Comparison of ENCODE assay signal across 2 cellular contexts in genomic region chr22:20186183-20186870, GRCh38.
TF ChIP-seq lines count a peak whose summit lies in the region.

No MANE protein-coding gene starts in this region.

TF ChIP-seq in IMR-90, 13 proteins besides CTCF, POLR2A, EP300 and RAD21:
- TF ChIP-seq RFX5 (IDR thresholded peaks at IDR 0.05; ENCODE audit: low read depth, low read length) (no peak), CEBPB (IDR thresholded peaks at IDR 0.05; ENCODE audit: low read depth, low read length) (no peak), ELK1 (IDR thresholded peaks at IDR 0.05; ENCODE audit: borderline replicate concordance, low read depth, low read length) (no peak)

TF ChIP-seq in K562, 482 proteins besides CTCF, POLR2A, EP300 and RAD21 (continues in another document):
- TF ChIP-seq PREB (CRISPR knock-in tag; IDR thresholded peaks at IDR 0.05): no peak
- no peak for TF ChIP-seq ZNF609 (CRISPR knock-in tag; IDR thresholded peaks at IDR 0.05; ENCODE audit: borderline replicate concordance)
- TF ChIP-seq EGR1 (conservative IDR thresholded peaks at IDR 0.05): no peak
- no peak for TF ChIP-seq MTA2 (IDR thresholded peaks at IDR 0.05; ENCODE audit: low read depth)
- TF ChIP-seq ZNF146 (CRISPR knock-in tag; IDR thresholded peaks at IDR 0.05; ENCODE audit: unreplicated experiment): no peak
- no peak for TF ChIP-seq ZBTB11 (CRISPR knock-in tag; IDR thresholded peaks at IDR 0.05)
- TF ChIP-seq SOX6 (IDR thresholded peaks at IDR 0.05): no peak
- TF ChIP-seq IFI16 (CRISPR knock-in tag; IDR thresholded peaks at IDR 0.05): no peak
- no peak for TF ChIP-seq RBM17 (IDR thresholded peaks at IDR 0.05; ENCODE audit: borderline replicate concordance, low read depth, low read length)
- no peak for TF ChIP-seq NONO (IDR thresholded peaks at IDR 0.05; ENCODE audit: low read depth in 2 of 2, low read length in 1 of 2)
- TF ChIP-seq ZC3H11A (IDR thresholded peaks at IDR 0.05; ENCODE audit: low read depth, low read length): no peak
- no peak for TF ChIP-seq HDGF (IDR thresholded peaks at IDR 0.05)
- peak in 1 of 3 experiments; percentile 52 for TF ChIP-seq YY1 (IDR thresholded peaks at IDR 0.05; ENCODE audit: borderline replicate concordance in 1 of 3, control insufficient read depth in 1 of 3, extremely low read depth in 1 of 3, insufficient read depth in 3 of 3, insufficient read length in 1 of 3, insufficient replicate concordance in 2 of 3, low read depth in 1 of 3, low read length in 2 of 3)
- no peak for TF ChIP-seq SNRNP70 (optimal IDR thresholded peaks at IDR 0.05; ENCODE audit: low read depth, low read length)
- no peak for TF ChIP-seq ARID4B (CRISPR knock-in tag; IDR thresholded peaks at IDR 0.05)
- TF ChIP-seq BRD4 (IDR thresholded peaks at IDR 0.05): no peak
- TF ChIP-seq ZNF766 (CRISPR knock-in tag; conservative IDR thresholded peaks at IDR 0.05): no peak
- TF ChIP-seq CBFA2T2 (conservative IDR thresholded peaks at IDR 0.05): no peak
- TF ChIP-seq RBM34 (IDR thresholded peaks at IDR 0.05; ENCODE audit: borderline replicate concordance, insufficient read depth, low read length): no peak
- no peak for TF ChIP-seq AFF1 (IDR thresholded peaks at IDR 0.05; ENCODE audit: low read depth in 1 of 2, partially characterized antibody in 2 of 2)
- TF ChIP-seq MITF (IDR thresholded peaks at IDR 0.05): no peak
- TF ChIP-seq MED1 (CRISPR knock-in tag; IDR thresholded peaks at IDR 0.05; ENCODE audit: borderline replicate concordance): no peak
- TF ChIP-seq RHOXF2B (CRISPR knock-in tag; conservative IDR thresholded peaks at IDR 0.05): no peak
- no peak for TF ChIP-seq ZNF384 (IDR thresholded peaks at IDR 0.05; ENCODE audit: low read depth, low read length)
- no peak for TF ChIP-seq ZNF668 (CRISPR knock-in tag; IDR thresholded peaks at IDR 0.05)
- TF ChIP-seq NR2C1 (IDR thresholded peaks at IDR 0.05): no peak
- no peak for TF ChIP-seq NR2C1 (tag; IDR thresholded peaks at IDR 0.05)
- TF ChIP-seq PRPF4 (IDR thresholded peaks at IDR 0.05; ENCODE audit: insufficient read depth, low read depth, low read length, poor library complexity, severe bottlenecking): no peak
- no peak for TF ChIP-seq POU5F1 (IDR thresholded peaks at IDR 0.05; ENCODE audit: borderline replicate concordance, low read depth, low read length, partially characterized antibody)
- peak; percentile 50; the same call in 1 of the 2 replicates for TF ChIP-seq TFAP4 (CRISPR knock-in tag; IDR thresholded peaks at IDR 0.05; ENCODE audit: borderline replicate concordance)
- TF ChIP-seq FOXK1 (CRISPR knock-in tag; IDR thresholded peaks at IDR 0.05; ENCODE audit: borderline replicate concordance): no peak
- TF ChIP-seq THAP7 (CRISPR knock-in tag; IDR thresholded peaks at IDR 0.05): no peak
- no peak for TF ChIP-seq TCF3 (CRISPR knock-in tag; IDR thresholded peaks at IDR 0.05)
- TF ChIP-seq MAZ (CRISPR knock-in tag; conservative IDR thresholded peaks at IDR 0.05 in 1 of 2, IDR thresholded peaks at IDR 0.05 in 1 of 2): no peak
- no peak for TF ChIP-seq ZNF165 (CRISPR knock-in tag; IDR thresholded peaks at IDR 0.05; ENCODE audit: borderline replicate concordance)
- no peak for TF ChIP-seq MYBL2 (IDR thresholded peaks at IDR 0.05; ENCODE audit: low read depth)
- TF ChIP-seq MYBL2 (CRISPR knock-in tag; IDR thresholded peaks at IDR 0.05; ENCODE audit: borderline replicate concordance): no peak
- TF ChIP-seq CBX8 (IDR thresholded peaks at IDR 0.05; ENCODE audit: borderline replicate concordance, extremely low read depth, low read depth, low read length, poor library complexity, severe bottlenecking): no peak
- no peak for TF ChIP-seq SNAPC5 (CRISPR knock-in tag; IDR thresholded peaks at IDR 0.05)
